ENCODE assay signal across 8 cellular contexts in genomic region chr1:181021811-181022434, GRCh38. TPM values are rescaled to one million over a fixed set of nuclear protein-coding genes. Genes with fewer than 3 reads are reported as not detected.
A peak's percentile ranks its signal among the peaks of the same experiment; 100 is the strongest.
DNase-seq lines count a peak whose midpoint lies in the region; ATAC-seq and TF ChIP-seq lines count a peak whose summit lies in the region.

No MANE protein-coding gene starts in this region.

- TF ChIP-seq CTCF in colonic mucosa (IDR thresholded peaks at IDR 0.05), result no peak

- intact Hi-C loops in colonic mucosa (cut with DNase I), result no loop called here

- H3K27ac ChIP-seq in colonic mucosa, result peak overlapping the region; percentile 94

- no peaks in the 10 kb centered on the region for H3K36me3 ChIP-seq in colonic mucosa

- H3K9ac ChIP-seq in colonic mucosa (ENCODE audit: low read depth in 2 of 2, low read length in 2 of 2), result peak overlapping the region; percentile 92 to 95

- H3K4me1 ChIP-seq in colonic mucosa, result no peaks in the 10 kb centered on the region

- ATAC-seq in HG02885 (IDR thresholded peaks at IDR 0.05; ENCODE audit: poor library complexity, unreplicated experiment), result peak; percentile 54

- no peaks in the 10 kb centered on the region for H3K9me3 ChIP-seq in colonic mucosa

- peak overlapping the region; percentile 95 for H3K4me3 ChIP-seq in colonic mucosa

- DNase-seq in NCI-H1436 treated with DMSO at 0.1 percent for 48 hours (lab: John Stamatoyannopoulos, UW) (peak; percentile 15), NCI-H1436 (lab: John Stamatoyannopoulos, UW) (no peak), NCI-H2196 treated with DMSO at 0.1 percent for 48 hours (lab: John Stamatoyannopoulos, UW; ENCODE audit: unreplicated experiment) (peak; percentile 35), colonic mucosa (peak; percentile 72), kidney tubule cell (ENCODE audit: low spot score) (peak; percentile 74)
- DNase-seq in activated CD4-positive, alpha-beta T cell treated with anti-CD3 and anti-CD28 coated beads for 48 hours, result peak; percentile 75
- DNase-seq in stimulated activated CD4-positive, alpha-beta T cell treated with anti-CD3 and anti-CD28 coated beads, Interleukin-1b, Interleukin-23, amount 100 ng/mL, for 48 hours, result peak; percentile 63

- H3K27me3 ChIP-seq in colonic mucosa, result no peaks in the 10 kb centered on the region

RNA-seq across cellular contexts. Expression of gene STX6, which starts 0.7 kb away (rescaled TPM):
- total RNA-seq in colonic mucosa, result 10 to 100 TPM; 16.1 to 19.3 TPM

RNA-seq across cellular contexts. Expression of gene MR1, which starts 11.9 kb away (rescaled TPM):
- total RNA-seq in colonic mucosa, result 1 to 10 TPM; 3.0 to 8.7 TPM
